ENCODE assay signal across 8 cellular contexts in the genomic region with DNA sequence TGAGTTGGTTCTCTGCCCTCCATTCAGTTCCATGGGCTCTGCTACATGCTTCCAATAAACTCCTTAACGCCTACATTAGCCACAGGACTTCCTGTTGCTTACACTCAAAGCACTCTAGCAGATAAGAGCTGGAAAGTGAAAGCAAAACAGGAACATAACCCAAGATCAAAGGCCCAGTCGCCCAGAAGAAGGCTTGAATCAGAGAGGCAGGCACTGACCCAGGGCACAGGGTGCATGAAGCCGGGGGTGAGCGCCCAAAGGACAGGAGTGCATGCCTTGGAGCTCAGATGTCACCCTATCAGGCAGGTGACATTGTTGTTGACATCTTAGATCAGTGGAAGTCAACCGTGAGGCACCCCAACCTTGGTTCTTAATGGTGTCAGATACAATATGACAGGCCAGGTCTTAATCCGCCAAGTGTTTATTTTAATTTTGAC.
DNase-seq lines count a peak whose midpoint lies in the region; ATAC-seq and TF ChIP-seq lines count a peak whose summit lies in the region.

No MANE protein-coding gene starts in this region.

- H3K27ac ChIP-seq in colonic mucosa, result peak overlapping the region; percentile 54

- H3K27ac Mint-ChIP-seq in T-helper 2 cell treated with Interferon-gamma antibody and Interleukin-4, amounts not matched to agents 5 μg/mL and 100 μg/mL, for 36 hours, result peak overlapping the region; percentile 87

- H3K4me1 ChIP-seq in colonic mucosa, result peaks cover 18% of the 10 kb centered on the region

- TF ChIP-seq CTCF in colonic mucosa (IDR thresholded peaks at IDR 0.05), result no peak

- ATAC-seq in GM19397 (IDR thresholded peaks at IDR 0.05; ENCODE audit: unreplicated experiment) (peak; percentile 67), HG03571 (IDR thresholded peaks at IDR 0.05; ENCODE audit: unreplicated experiment) (peak; percentile 76), sciatic nerve (no peak), Right ventricle myocardium inferior (no peak)

- peak overlapping the region; percentile 74 for H3K4me3 Mint-ChIP-seq in T-helper 2 cell treated with Interferon-gamma antibody and Interleukin-4, amounts not matched to agents 5 μg/mL and 100 μg/mL, for 36 hours

- peaks cover 38% of the 10 kb centered on the region for H3K4me1 Mint-ChIP-seq in T-helper 2 cell treated with Interferon-gamma antibody and Interleukin-4, amounts not matched to agents 5 μg/mL and 100 μg/mL, for 36 hours (ENCODE audit: low read depth)

- no peaks in the 10 kb centered on the region for H3K27me3 ChIP-seq in colonic mucosa

- H3K36me3 Mint-ChIP-seq in T-helper 2 cell treated with Interferon-gamma antibody and Interleukin-4, amounts not matched to agents 5 μg/mL and 100 μg/mL, for 36 hours (ENCODE audit: low read depth), result peaks cover 9% of the 10 kb centered on the region

- intact Hi-C loops in colonic mucosa (cut with DNase I), result no loop called here
- intact Hi-C loops in sciatic nerve (cut with DNase I), result no loop called here
- intact Hi-C loops in Right ventricle myocardium inferior (cut with DNase I), result no loop called here

- H3K27me3 Mint-ChIP-seq in T-helper 2 cell treated with Interferon-gamma antibody and Interleukin-4, amounts not matched to agents 5 μg/mL and 100 μg/mL, for 36 hours (ENCODE audit: low read depth), result peaks cover 2% of the 10 kb centered on the region

- H3K36me3 ChIP-seq in colonic mucosa, result no peaks in the 10 kb centered on the region

- H3K9ac ChIP-seq in colonic mucosa (ENCODE audit: low read depth in 2 of 2, low read length in 2 of 2), result no peak overlapping the region

- no peaks in the 10 kb centered on the region for H3K9me3 ChIP-seq in colonic mucosa

- no peak overlapping the region for H3K4me3 ChIP-seq in colonic mucosa

- peaks cover 4% of the 10 kb centered on the region for H3K9me3 Mint-ChIP-seq in T-helper 2 cell treated with Interferon-gamma antibody and Interleukin-4, amounts not matched to agents 5 μg/mL and 100 μg/mL, for 36 hours

- peak; percentile 87 for DNase-seq in CD1c-positive myeloid dendritic cell (ENCODE audit: extremely low spot score)
- peak; percentile 78 for DNase-seq in T-helper 2 cell treated with Interferon-gamma antibody and Interleukin-4, amounts not matched to agents 5 μg/mL and 100 μg/mL, for 36 hours (ENCODE audit: low spot score)
- peak; percentile 54 for DNase-seq in colonic mucosa
- DNase-seq in stimulated activated CD4-positive, alpha-beta T cell treated with anti-CD3 and anti-CD28 coated beads, Interleukin-2, amount 100 ng/mL, for 24 hours, result peak; percentile 50 to 58
- DNase-seq in sciatic nerve (ENCODE audit: low spot score), result no peak
- DNase-seq in Right ventricle myocardium inferior (ENCODE audit: missing footprints), result no peak

Comparison
In these comparisons a context has a peak if more than half of its experiments do, and no peak if none do; other contexts are left out.
1. DNase-seq: peak in CD1c-positive myeloid dendritic cell (single experiment), T-helper 2 cell treated with Interferon-gamma antibody and Interleukin-4, amounts not matched to agents 5 μg/mL and 100 μg/mL, for 36 hours (single experiment), colonic mucosa (single experiment) and stimulated activated CD4-positive, alpha-beta T cell treated with anti-CD3 and anti-CD28 coated beads, Interleukin-2, amount 100 ng/mL, for 24 hours (2 of 2); none in sciatic nerve (single experiment) and Right ventricle myocardium inferior (single experiment).
2. ATAC-seq: peak in GM19397 (single experiment) and HG03571 (single experiment); none in sciatic nerve (single experiment) and Right ventricle myocardium inferior (single experiment).